Comparison of ENCODE assay signal across 8 cellular contexts in the genomic region with DNA sequence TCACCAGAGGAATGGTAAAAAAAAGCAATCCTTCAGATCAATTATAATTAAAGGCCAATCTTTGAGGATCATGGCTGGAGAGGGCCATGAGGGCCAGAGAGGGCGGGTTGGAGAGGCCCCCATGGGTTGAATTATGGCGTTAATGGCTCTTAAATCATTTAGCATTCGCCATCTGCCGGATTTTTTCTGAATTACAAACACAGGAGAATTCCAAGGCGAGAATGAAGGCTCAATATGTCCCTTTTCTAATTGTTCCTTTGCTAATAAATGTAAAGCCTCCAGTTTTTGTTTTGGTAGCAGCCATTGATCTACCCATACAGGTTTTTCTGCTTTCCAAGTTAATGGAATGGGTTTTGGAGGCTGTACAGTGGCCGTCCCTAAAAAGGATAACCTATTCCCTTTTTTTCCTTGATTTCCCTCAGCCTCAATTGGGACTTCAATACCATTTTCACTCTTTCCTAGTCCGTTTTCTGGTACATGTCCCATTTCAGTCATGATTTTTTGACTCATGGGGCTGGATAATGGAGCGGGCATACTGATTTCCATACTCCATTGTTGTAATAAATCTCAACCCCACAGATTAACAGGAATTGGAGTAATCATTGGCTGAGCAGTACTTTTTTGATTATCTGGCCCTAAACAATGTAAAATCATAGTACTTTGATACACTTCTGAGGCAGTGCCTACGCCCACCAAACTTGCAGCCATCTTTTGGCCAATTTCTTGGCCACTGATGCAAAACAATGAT. TPM values are rescaled to one million over a fixed set of nuclear protein-coding genes. Genes with fewer than 3 reads are reported as not detected.
DNase-seq lines count a peak whose midpoint lies in the region; ATAC-seq lines count a peak whose summit lies in the region.

No MANE protein-coding gene starts in this region.

- ATAC-seq in stimulated activated effector memory CD8-positive, alpha-beta T cell treated with anti-CD3 and anti-CD28 coated beads, Interleukin-12 subunit alpha, Interleukin-12 subunit beta, amount 100 ng/mL, for 72 hours: no peak
- no peak for ATAC-seq in GM21737 (IDR thresholded peaks at IDR 0.05; ENCODE audit: unreplicated experiment)

- H3K9me3 Mint-ChIP-seq in stimulated activated effector memory CD8-positive, alpha-beta T cell treated with anti-CD3 and anti-CD28 coated beads, Interleukin-12 subunit alpha, Interleukin-12 subunit beta, amount 100 ng/mL, for 72 hours: no peaks in the 10 kb centered on the region

- H3K36me3 Mint-ChIP-seq in stimulated activated effector memory CD8-positive, alpha-beta T cell treated with anti-CD3 and anti-CD28 coated beads, Interleukin-12 subunit alpha, Interleukin-12 subunit beta, amount 100 ng/mL, for 72 hours: no peaks in the 10 kb centered on the region

- peak overlapping the region; percentile 38 for H3K27ac Mint-ChIP-seq in stimulated activated effector memory CD8-positive, alpha-beta T cell treated with anti-CD3 and anti-CD28 coated beads, Interleukin-12 subunit alpha, Interleukin-12 subunit beta, amount 100 ng/mL, for 72 hours

- DNase-seq in NCI-H510A treated with DMSO at 0.1 percent for 48 hours (lab: John Stamatoyannopoulos, UW) (peak; percentile 24), NCI-H510A (lab: John Stamatoyannopoulos, UW) (no peak), NCI-H1092 treated with DMSO at 0.1 percent for 48 hours (lab: John Stamatoyannopoulos, UW) (peak; percentile 24), dermis blood vessel endothelial cell (peak; percentile 59), cerebellar nuclear complex (lab: John Stamatoyannopoulos, UW) (no peak), 8988T (no peak)
- no peak for DNase-seq in stimulated activated effector memory CD8-positive, alpha-beta T cell treated with anti-CD3 and anti-CD28 coated beads, Interleukin-12 subunit alpha, Interleukin-12 subunit beta, amount 100 ng/mL, for 72 hours (ENCODE audit: low spot score in 2 of 2)

- H3K4me3 Mint-ChIP-seq in stimulated activated effector memory CD8-positive, alpha-beta T cell treated with anti-CD3 and anti-CD28 coated beads, Interleukin-12 subunit alpha, Interleukin-12 subunit beta, amount 100 ng/mL, for 72 hours: no peak overlapping the region

- H3K4me1 Mint-ChIP-seq in stimulated activated effector memory CD8-positive, alpha-beta T cell treated with anti-CD3 and anti-CD28 coated beads, Interleukin-12 subunit alpha, Interleukin-12 subunit beta, amount 100 ng/mL, for 72 hours: peaks cover 24% of the 10 kb centered on the region

RNA-seq across cellular contexts. Expression of a gene that starts 6.7 kb away (rescaled TPM):
- 47.9 and 98.5 TPM in 2 replicates for total RNA-seq in dermis blood vessel endothelial cell

RNA-seq across cellular contexts. Expression of a gene that starts 11.7 kb away (rescaled TPM):
- 0.37 and 1.0 TPM in 2 replicates for total RNA-seq in dermis blood vessel endothelial cell

RNA-seq across cellular contexts. Expression of a gene that starts 20.1 kb away (rescaled TPM):
- total RNA-seq in dermis blood vessel endothelial cell: 0.05 TPM in 1 of 2 replicates, not detected in the other

RNA-seq across cellular contexts. Expression of a gene that starts 23.3 kb away (rescaled TPM):
- 69.1 and 95.8 TPM in 2 replicates for total RNA-seq in dermis blood vessel endothelial cell

RNA-seq across cellular contexts. Expression of a gene that starts 26.4 kb away (rescaled TPM):
- total RNA-seq in dermis blood vessel endothelial cell: not detected in 2 replicates

Comparison
In these comparisons a context has a peak if more than half of its experiments do, and no peak if none do; other contexts are left out.
1. DNase-seq: peak in NCI-H510A treated with DMSO at 0.1 percent for 48 hours (single experiment), NCI-H1092 treated with DMSO at 0.1 percent for 48 hours (single experiment) and dermis blood vessel endothelial cell (single experiment); none in NCI-H510A (single experiment), stimulated activated effector memory CD8-positive, alpha-beta T cell treated with anti-CD3 and anti-CD28 coated beads, Interleukin-12 subunit alpha, Interleukin-12 subunit beta, amount 100 ng/mL, for 72 hours (0 of 2), cerebellar nuclear complex (0 of 2) and 8988T (single experiment).